10 cellular contexts compared by ENCODE assay signal in genomic region chr16:4501071-4501478, GRCh38. TPM values are rescaled to one million over a fixed set of nuclear protein-coding genes. Genes with fewer than 3 reads are reported as not detected.
DNase-seq lines count a peak whose midpoint lies in the region; ATAC-seq and TF ChIP-seq lines count a peak whose summit lies in the region.
"Had no signal": no experiment of that assay in that cellular context is flagged by ENCODE, and none has a peak within 500 bp of the region (broad histone marks: within the 10 kb centered on the region; RNA-seq: fewer than 3 reads in every experiment).

No MANE protein-coding gene starts in this region.

- WGBS in ovary, 3 donors, result 5 to 6% (median 5%) methylated on average over 5 of the region's 5 CpGs

- intact Hi-C loops in ovary (cut with DNase I), result loop anchor here in 2 of 4 donors (10.0 kb wide), 3 partner anchors 54 to 244 kb away; partner anchors contain the start of gene C16orf96 (in 1 of the 2)

- no peak overlapping the region for H3K4me3 Mint-ChIP-seq in WTC11
- H3K4me3 Mint-ChIP-seq: central memory CD8-positive, alpha-beta T cell had no signal

- TF ChIP-seq CTCF in WTC11 (IDR thresholded peaks at IDR 0.05) (no peak), ovary (IDR thresholded peaks at IDR 0.05) (no peak)

- POLR2A ChIA-PET in WTC11 (lab: Charles Lee), result no interaction called here

- H3K27me3 Mint-ChIP-seq in WTC11 (ENCODE audit: low read depth), result no peaks in the 10 kb centered on the region; the same call in 1 of the 2 replicates
- H3K27me3 Mint-ChIP-seq: central memory CD8-positive, alpha-beta T cell had no signal

- no peaks in the 10 kb centered on the region for H3K27me3 ChIP-seq in MG63
- no peaks in the 10 kb centered on the region for H3K27me3 ChIP-seq in ovary

- no peaks in the 10 kb centered on the region for H3K36me3 Mint-ChIP-seq in WTC11

- no peak for ATAC-seq in WTC11
- ATAC-seq in HG03457 (IDR thresholded peaks at IDR 0.05; ENCODE audit: unreplicated experiment), result no peak

- no peak for TF ChIP-seq EP300 in ovary (IDR thresholded peaks at IDR 0.05)

- H3K27ac Mint-ChIP-seq in WTC11, result no peak overlapping the region

- DNase-seq in MG63, result peak; percentile 26
- DNase-seq in dermis blood vessel endothelial cell, result peak; percentile 74
- peak; percentile 42 to 91 for DNase-seq in lung microvascular endothelial cell (ENCODE audit: low read depth in 2 of 2)
- DNase-seq in substantia nigra (lab: John Stamatoyannopoulos, UW), result peak in 9 of 49 donors; percentile 17 to 52 (median 28)
- DNase-seq in WTC11 (ENCODE audit: low spot score), result no peak
- DNase-seq in DMS153 (lab: John Stamatoyannopoulos, UW), result no peak
- no peak for DNase-seq in ovary
- DNase-seq: NCI-H446 treated with DMSO at 0.1 percent for 48 hours had no signal

- no peak for TF ChIP-seq POLR2A in ovary (IDR thresholded peaks at IDR 0.05)

- CTCF ChIA-PET in WTC11 (lab: Charles Lee), result interaction anchor here (1.0 to 3.4 kb wide), 12 partner anchors 10 to 182 kb away, joined by 3 to 13 read pairs (median 5); no protein-coding TSS in a partner anchor

- peaks cover 23% of the 10 kb centered on the region for H3K4me1 Mint-ChIP-seq in WTC11

- H3K36me3 ChIP-seq in MG63 (peaks cover 24% of the 10 kb centered on the region), ovary (no peaks in the 10 kb centered on the region)

- H3K9me3 ChIP-seq in MG63 (no peaks in the 10 kb centered on the region), ovary (no peaks in the 10 kb centered on the region)

- peaks cover 8% of the 10 kb centered on the region for H3K4me1 ChIP-seq in ovary (ENCODE audit: insufficient read depth)

- H3K27ac ChIP-seq in substantia nigra (ENCODE audit: low read depth, low read length, poor library complexity, severe bottlenecking) (peak overlapping the region; percentile 92), ovary (peak overlapping the region in 1 of 2 donors; percentile 23)

- H3K9me3 Mint-ChIP-seq in WTC11, result no peaks in the 10 kb centered on the region
- H3K9me3 Mint-ChIP-seq: central memory CD8-positive, alpha-beta T cell had no signal

- no peak overlapping the region for H3K4me3 ChIP-seq in MG63
- no peak overlapping the region for H3K4me3 ChIP-seq in ovary

TF ChIP-seq in WTC11, 78 proteins besides CTCF, POLR2A, EP300 and RAD21:
- TF ChIP-seq NFE2L1 (CRISPR knock-in tag; IDR thresholded peaks at IDR 0.05) (no peak), KAT7 (CRISPR knock-in tag; IDR thresholded peaks at IDR 0.05; ENCODE audit: borderline replicate concordance) (no peak), TP53 (CRISPR knock-in tag; IDR thresholded peaks at IDR 0.05) (no peak), FOXK1 (CRISPR knock-in tag; IDR thresholded peaks at IDR 0.05) (no peak), ZNF671 (CRISPR knock-in tag; IDR thresholded peaks at IDR 0.05) (no peak), JAZF1 (CRISPR knock-in tag; IDR thresholded peaks at IDR 0.05) (no peak), ETV6 (CRISPR knock-in tag; IDR thresholded peaks at IDR 0.05) (no peak), OVOL2 (CRISPR knock-in tag; IDR thresholded peaks at IDR 0.05; ENCODE audit: borderline replicate concordance) (no peak), NR1H2 (CRISPR knock-in tag; IDR thresholded peaks at IDR 0.05) (no peak)
- TF ChIP-seq, protein P1, sequence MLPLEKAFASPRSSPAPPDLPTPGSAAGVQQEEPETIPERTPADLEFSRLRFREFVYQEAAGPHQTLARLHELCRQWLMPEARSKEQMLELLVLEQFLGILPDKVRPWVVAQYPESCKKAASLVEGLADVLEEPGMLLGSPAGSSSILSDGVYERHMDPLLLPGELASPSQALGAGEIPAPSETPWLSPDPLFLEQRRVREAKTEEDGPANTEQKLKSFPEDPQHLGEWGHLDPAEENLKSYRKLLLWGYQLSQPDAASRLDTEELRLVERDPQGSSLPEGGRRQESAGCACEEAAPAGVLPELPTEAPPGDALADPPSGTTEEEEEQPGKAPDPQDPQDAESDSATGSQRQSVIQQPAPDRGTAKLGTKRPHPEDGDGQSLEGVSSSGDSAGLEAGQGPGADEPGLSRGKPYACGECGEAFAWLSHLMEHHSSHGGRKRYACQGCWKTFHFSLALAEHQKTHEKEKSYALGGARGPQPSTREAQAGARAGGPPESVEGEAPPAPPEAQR (CRISPR knock-in tag; IDR thresholded peaks at IDR 0.05), result no peak
- TF ChIP-seq, protein P2, sequence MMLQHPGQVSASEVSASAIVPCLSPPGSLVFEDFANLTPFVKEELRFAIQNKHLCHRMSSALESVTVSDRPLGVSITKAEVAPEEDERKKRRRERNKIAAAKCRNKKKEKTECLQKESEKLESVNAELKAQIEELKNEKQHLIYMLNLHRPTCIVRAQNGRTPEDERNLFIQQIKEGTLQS (CRISPR knock-in tag; conservative IDR thresholded peaks at IDR 0.05), result no peak
- TF ChIP-seq, protein P3, sequence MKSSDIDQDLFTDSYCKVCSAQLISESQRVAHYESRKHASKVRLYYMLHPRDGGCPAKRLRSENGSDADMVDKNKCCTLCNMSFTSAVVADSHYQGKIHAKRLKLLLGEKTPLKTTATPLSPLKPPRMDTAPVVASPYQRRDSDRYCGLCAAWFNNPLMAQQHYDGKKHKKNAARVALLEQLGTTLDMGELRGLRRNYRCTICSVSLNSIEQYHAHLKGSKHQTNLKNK (CRISPR knock-in tag; IDR thresholded peaks at IDR 0.05), result no peak
- TF ChIP-seq, protein P4, sequence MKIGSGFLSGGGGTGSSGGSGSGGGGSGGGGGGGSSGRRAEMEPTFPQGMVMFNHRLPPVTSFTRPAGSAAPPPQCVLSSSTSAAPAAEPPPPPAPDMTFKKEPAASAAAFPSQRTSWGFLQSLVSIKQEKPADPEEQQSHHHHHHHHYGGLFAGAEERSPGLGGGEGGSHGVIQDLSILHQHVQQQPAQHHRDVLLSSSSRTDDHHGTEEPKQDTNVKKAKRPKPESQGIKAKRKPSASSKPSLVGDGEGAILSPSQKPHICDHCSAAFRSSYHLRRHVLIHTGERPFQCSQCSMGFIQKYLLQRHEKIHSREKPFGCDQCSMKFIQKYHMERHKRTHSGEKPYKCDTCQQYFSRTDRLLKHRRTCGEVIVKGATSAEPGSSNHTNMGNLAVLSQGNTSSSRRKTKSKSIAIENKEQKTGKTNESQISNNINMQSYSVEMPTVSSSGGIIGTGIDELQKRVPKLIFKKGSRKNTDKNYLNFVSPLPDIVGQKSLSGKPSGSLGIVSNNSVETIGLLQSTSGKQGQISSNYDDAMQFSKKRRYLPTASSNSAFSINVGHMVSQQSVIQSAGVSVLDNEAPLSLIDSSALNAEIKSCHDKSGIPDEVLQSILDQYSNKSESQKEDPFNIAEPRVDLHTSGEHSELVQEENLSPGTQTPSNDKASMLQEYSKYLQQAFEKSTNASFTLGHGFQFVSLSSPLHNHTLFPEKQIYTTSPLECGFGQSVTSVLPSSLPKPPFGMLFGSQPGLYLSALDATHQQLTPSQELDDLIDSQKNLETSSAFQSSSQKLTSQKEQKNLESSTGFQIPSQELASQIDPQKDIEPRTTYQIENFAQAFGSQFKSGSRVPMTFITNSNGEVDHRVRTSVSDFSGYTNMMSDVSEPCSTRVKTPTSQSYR (CRISPR knock-in tag; IDR thresholded peaks at IDR 0.05), result no peak
- TF ChIP-seq, protein P5, sequence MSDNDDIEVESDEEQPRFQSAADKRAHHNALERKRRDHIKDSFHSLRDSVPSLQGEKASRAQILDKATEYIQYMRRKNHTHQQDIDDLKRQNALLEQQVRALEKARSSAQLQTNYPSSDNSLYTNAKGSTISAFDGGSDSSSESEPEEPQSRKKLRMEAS (CRISPR knock-in tag; IDR thresholded peaks at IDR 0.05), result no peak
- TF ChIP-seq, protein P6, sequence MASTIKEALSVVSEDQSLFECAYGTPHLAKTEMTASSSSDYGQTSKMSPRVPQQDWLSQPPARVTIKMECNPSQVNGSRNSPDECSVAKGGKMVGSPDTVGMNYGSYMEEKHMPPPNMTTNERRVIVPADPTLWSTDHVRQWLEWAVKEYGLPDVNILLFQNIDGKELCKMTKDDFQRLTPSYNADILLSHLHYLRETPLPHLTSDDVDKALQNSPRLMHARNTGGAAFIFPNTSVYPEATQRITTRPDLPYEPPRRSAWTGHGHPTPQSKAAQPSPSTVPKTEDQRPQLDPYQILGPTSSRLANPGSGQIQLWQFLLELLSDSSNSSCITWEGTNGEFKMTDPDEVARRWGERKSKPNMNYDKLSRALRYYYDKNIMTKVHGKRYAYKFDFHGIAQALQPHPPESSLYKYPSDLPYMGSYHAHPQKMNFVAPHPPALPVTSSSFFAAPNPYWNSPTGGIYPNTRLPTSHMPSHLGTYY (CRISPR knock-in tag; IDR thresholded peaks at IDR 0.05), result no peak

RNA-seq across cellular contexts. Expression of gene HMOX2, which starts 24.9 kb away (rescaled TPM):
- total RNA-seq in MG63 (2014; rRNA removed; shearing (Covaris generic); ENCODE audit: low replicate concordance), result 62.7 and 107 TPM in 2 replicates
- total RNA-seq in dermis blood vessel endothelial cell, result 122 and 158 TPM in 2 replicates
- 96.3 and 127 TPM in 2 replicates for total RNA-seq in lung microvascular endothelial cell
- total RNA-seq in WTC11 (2021), result 29.5 to 42.6 TPM (median 31.1 TPM) in 3 replicates
- 10 to 100 TPM; 25.0 to 40.5 (median 31.6) TPM for total RNA-seq in ovary
- 10 to 100 TPM; 29.5 to 73.3 TPM for polyA plus RNA-seq in ovary

RNA-seq across cellular contexts. Expression of gene NMRAL1, which starts 26.6 kb away (rescaled TPM):
- total RNA-seq in MG63 (2014; rRNA removed; shearing (Covaris generic); ENCODE audit: low replicate concordance), result 19.6 and 47.3 TPM in 2 replicates
- total RNA-seq in dermis blood vessel endothelial cell (57.1 and 65.2 TPM in 2 replicates), lung microvascular endothelial cell (53.4 and 55.6 TPM in 2 replicates), WTC11 (2021) (68.1 to 77.6 TPM (median 69.5 TPM) in 3 replicates), ovary (10 to 100 TPM; 41.7 to 72.7 (median 51.5) TPM)
- 10 to 100 TPM; 15.0 to 56.5 TPM for polyA plus RNA-seq in ovary

RNA-seq across cellular contexts. Expression of gene CDIP1, which starts 37.5 kb away (rescaled TPM):
- total RNA-seq in MG63 (2014; rRNA removed; shearing (Covaris generic); ENCODE audit: low replicate concordance), result 4.0 and 8.8 TPM in 2 replicates
- total RNA-seq in dermis blood vessel endothelial cell (12.9 and 17.3 TPM in 2 replicates), lung microvascular endothelial cell (5.7 and 6.0 TPM in 2 replicates), WTC11 (2021) (68.9 to 79.2 TPM (median 78.9 TPM) in 3 replicates), ovary (10 to 100 TPM; 14.6 to 55.1 (median 41.4) TPM)
- polyA plus RNA-seq in ovary, result 10 to 100 TPM; 19.1 to 24.5 TPM

RNA-seq across cellular contexts. Expression of gene C16orf96, which starts 55.1 kb away (rescaled TPM):
- not detected in 2 replicates for total RNA-seq in MG63 (2014; rRNA removed; shearing (Covaris generic); ENCODE audit: low replicate concordance)
- total RNA-seq in dermis blood vessel endothelial cell (not detected in 2 replicates), lung microvascular endothelial cell (under 0.01 TPM in 1 of 2 replicates, not detected in the other), WTC11 (2021) (1.3 to 2.1 TPM (median 1.5 TPM) in 3 replicates), ovary (under 1 TPM; 0.10 to 0.30 (median 0.13) TPM)
- polyA plus RNA-seq in ovary, result under 1 TPM; 0.07 to 0.08 TPM

Comparison
In these comparisons a context has a peak if more than half of its experiments do, and no peak if none do; other contexts are left out.
1. DNase-seq: peak in MG63 (single experiment), dermis blood vessel endothelial cell (single experiment) and lung microvascular endothelial cell (2 of 2); none in WTC11 (single experiment), DMS153 (single experiment) and ovary (0 of 5).